ENCODE assay signal across 12 cellular contexts in genomic region chr17:51734462-51734861, GRCh38.
DNase-seq lines count a peak whose midpoint lies in the region; ATAC-seq and TF ChIP-seq lines count a peak whose summit lies in the region.
"Had no signal": no experiment of that assay in that cellular context is flagged by ENCODE, and none has a peak within 500 bp of the region (broad histone marks: within the 10 kb centered on the region; RNA-seq: fewer than 3 reads in every experiment).

No MANE protein-coding gene starts in this region.

- H3K4me1 Mint-ChIP-seq in activated naive CD8-positive, alpha-beta T cell treated with anti-CD3 and anti-CD28 coated beads, Interleukin-2, amount 50 U/mL, for 24 hours, result no peaks in the 10 kb centered on the region
- H3K4me1 Mint-ChIP-seq: immature natural killer cell had no signal

- intact Hi-C loops in spleen (cut with DNase I; ENCODE audit: low total_unique reads), result no loop called here

- H3K36me3 Mint-ChIP-seq in activated naive CD8-positive, alpha-beta T cell treated with anti-CD3 and anti-CD28 coated beads, Interleukin-2, amount 50 U/mL, for 24 hours (ENCODE audit: low read depth), result no peaks in the 10 kb centered on the region
- H3K36me3 Mint-ChIP-seq: immature natural killer cell had no signal

- TF ChIP-seq CTCF in GM06990 (IDR thresholded peaks at IDR 0.05; ENCODE audit: insufficient read depth, low read length, poor library complexity, severe bottlenecking) (peak; percentile 68), liver (IDR thresholded peaks at IDR 0.05; ENCODE audit: low read depth, low read length, missing input control) (peak; percentile 58), omental fat pad (IDR thresholded peaks at IDR 0.05) (peak in 1 of 3 donors; percentile 9), spleen (IDR thresholded peaks at IDR 0.05 in 8 of 11, conservative IDR thresholded peaks at IDR 0.05 in 3 of 11) (peak in 4 of 11 experiments; percentile 23 to 54 (median 38))

- H3K27ac ChIP-seq in liver (ENCODE audit: low read depth in 1 of 2, low read length in 2 of 2) (no peak overlapping the region), spleen (no peak overlapping the region)

- H3K4me1 ChIP-seq in liver (ENCODE audit: control insufficient read depth in 4 of 4, insufficient read depth in 4 of 4, low read length in 3 of 4) (no peaks in the 10 kb centered on the region), spleen (no peaks in the 10 kb centered on the region)

- H3K9me3 ChIP-seq in liver (ENCODE audit: control insufficient read depth in 4 of 4, low read length in 3 of 4) (no peaks in the 10 kb centered on the region), spleen (no peaks in the 10 kb centered on the region)

- 65% methylated on average over 4 of the region's 4 CpGs for WGBS in liver
- 46 to 86% (median 56%) methylated on average over 4 of the region's 4 CpGs for WGBS in spleen, 5 donors

- H3K4me3 ChIP-seq in GM06990 (replicated peaks; ENCODE audit: low read depth, low read length) (no peak overlapping the region), H7 (ENCODE audit: insufficient read depth, low read depth, low read length) (no peak overlapping the region), liver (ENCODE audit: low read depth in 1 of 3, low read length in 3 of 3) (no peak overlapping the region), spleen (no peak overlapping the region)

- H3K36me3 ChIP-seq in GM06990 (ENCODE audit: control insufficient read depth, insufficient read depth, low read length) (no peaks in the 10 kb centered on the region), H7 (replicated peaks; ENCODE audit: control insufficient read depth, insufficient read depth, low read length) (no peaks in the 10 kb centered on the region), liver (ENCODE audit: control insufficient read depth in 4 of 4, insufficient read depth in 3 of 4, low read depth in 1 of 4, low read length in 3 of 4) (no peaks in the 10 kb centered on the region), spleen (no peaks in the 10 kb centered on the region)

- TF ChIP-seq POLR2A in spleen (IDR thresholded peaks at IDR 0.05) (no peak), GM18505 (IDR thresholded peaks at IDR 0.05; ENCODE audit: borderline replicate concordance, extremely low read depth, insufficient read depth, insufficient read length) (no peak)

- no peak overlapping the region for H3K4me3 Mint-ChIP-seq in activated naive CD8-positive, alpha-beta T cell treated with anti-CD3 and anti-CD28 coated beads, Interleukin-2, amount 50 U/mL, for 24 hours
- H3K4me3 Mint-ChIP-seq: immature natural killer cell had no signal

- H3K27me3 Mint-ChIP-seq in activated naive CD8-positive, alpha-beta T cell treated with anti-CD3 and anti-CD28 coated beads, Interleukin-2, amount 50 U/mL, for 24 hours, result peaks cover 23% of the 10 kb centered on the region

- no peak overlapping the region for H3K27ac Mint-ChIP-seq in activated naive CD8-positive, alpha-beta T cell treated with anti-CD3 and anti-CD28 coated beads, Interleukin-2, amount 50 U/mL, for 24 hours
- H3K27ac Mint-ChIP-seq: immature natural killer cell had no signal

- no peak for ATAC-seq in activated naive CD8-positive, alpha-beta T cell treated with anti-CD3 and anti-CD28 coated beads, Interleukin-2, amount 50 U/mL, for 24 hours
- ATAC-seq in omental fat pad (ENCODE audit: low FRiP score), result no peak
- ATAC-seq in GM18505 (IDR thresholded peaks at IDR 0.05; ENCODE audit: unreplicated experiment), result no peak
- ATAC-seq: activated CD4-positive, CD25-positive, alpha-beta regulatory T cell treated with anti-CD3 and anti-CD28 coated beads, Interleukin-2, amount 50 U/mL, for 24 hours had no signal

- TF ChIP-seq RAD21 in liver (IDR thresholded peaks at IDR 0.05), result peak; percentile 70 to 86

- DNase-seq in GM06990 (ENCODE audit: extremely low read depth, insufficient read length) (no peak), H7 (peak; percentile 14), omental fat pad (ENCODE audit: low spot score) (no peak), spleen (no peak)
- peak; percentile 5 for DNase-seq in activated naive CD8-positive, alpha-beta T cell treated with anti-CD3 and anti-CD28 coated beads, Interleukin-2, amount 50 U/mL, for 24 hours
- DNase-seq in central memory CD4-positive, alpha-beta T cell, result no peak
- DNase-seq: IMR-90, NCI-H69 had no signal

- no peaks in the 10 kb centered on the region for H3K9me3 Mint-ChIP-seq in activated naive CD8-positive, alpha-beta T cell treated with anti-CD3 and anti-CD28 coated beads, Interleukin-2, amount 50 U/mL, for 24 hours

- no peak overlapping the region for H3K9ac ChIP-seq in liver (ENCODE audit: low read depth in 1 of 2, low read length in 2 of 2)

- H3K27me3 ChIP-seq in GM06990 (replicated peaks; ENCODE audit: control insufficient read depth, insufficient read depth, low read length) (peaks cover under 1% of the 10 kb centered on the region; the same call in 1 of the 2 replicates), H7 (ENCODE audit: control insufficient read depth, insufficient read depth, low read length) (no peaks in the 10 kb centered on the region), liver (ENCODE audit: control insufficient read depth in 4 of 4, insufficient read depth in 4 of 4, low read length in 3 of 4) (no peaks in the 10 kb centered on the region), spleen (replicated peaks in 1 of 7) (peaks cover 0 to 7% (median 0%) of the 10 kb centered on the region in 7 donors)

TF ChIP-seq in liver, 16 proteins besides CTCF, POLR2A, EP300 and RAD21:
- TF ChIP-seq JUND (IDR thresholded peaks at IDR 0.05) (no peak), NR2F2 (IDR thresholded peaks at IDR 0.05) (no peak), FOXA1 (IDR thresholded peaks at IDR 0.05) (no peak)
TF ChIP-seq in liver: peak in this region for 0.

Comparison
In these comparisons a context has a peak if more than half of its experiments do, and no peak if none do; other contexts are left out.
1. DNase-seq: peak in H7 (single experiment) and activated naive CD8-positive, alpha-beta T cell treated with anti-CD3 and anti-CD28 coated beads, Interleukin-2, amount 50 U/mL, for 24 hours (single experiment); none in GM06990 (single experiment), omental fat pad (single experiment), central memory CD4-positive, alpha-beta T cell (single experiment) and spleen (single experiment).